ENCODE assay signal across 12 cellular contexts in genomic region chr2:80020061-80020460, GRCh38.
"Had no signal": no experiment of that assay in that cellular context is flagged by ENCODE, and none has a peak within 500 bp of the region (broad histone marks: within the 10 kb centered on the region; RNA-seq: fewer than 3 reads in every experiment).

No MANE protein-coding gene starts in this region.

- DNase-seq: activated CD4-positive, alpha-beta T cell treated with anti-CD3 and anti-CD28 coated beads, Interleukin-2, amount 50 U/mL, for 1 hour; activated naive CD4-positive, alpha-beta T cell treated with anti-CD3 and anti-CD28 coated beads for 36 hours; activated T-cell treated with anti-CD3 and anti-CD28 coated beads for 4 hours; esophagus squamous epithelium; foreskin keratinocyte; immature natural killer cell; mucosa of descending colon; naive thymus-derived CD8-positive, alpha-beta T cell; right cardiac atrium had no signal

- H3K27ac ChIP-seq: cardiac muscle cell, esophagus squamous epithelium, foreskin keratinocyte had no signal

- H3K9me3 ChIP-seq: mucosa of descending colon had no signal

- H3K27me3 ChIP-seq: cardiac muscle cell, esophagus squamous epithelium, foreskin keratinocyte had no signal

- ATAC-seq: activated T-helper 17 cell treated with anti-CD3 and anti-CD28 coated beads, Interleukin-2, amount 50 U/mL, for 72 hours; foreskin keratinocyte; mucosa of descending colon; naive thymus-derived CD8-positive, alpha-beta T cell; right cardiac atrium had no signal

- H3K36me3 ChIP-seq: cardiac muscle cell, esophagus squamous epithelium had no signal

- H3K4me3 ChIP-seq: cardiac muscle cell, esophagus squamous epithelium, mucosa of descending colon, smooth muscle cell had no signal

- H3K4me2 ChIP-seq: smooth muscle cell had no signal

- H3K4me1 ChIP-seq: esophagus squamous epithelium, foreskin keratinocyte had no signal
